ENCODE assay signal across 8 cellular contexts in the genomic region with DNA sequence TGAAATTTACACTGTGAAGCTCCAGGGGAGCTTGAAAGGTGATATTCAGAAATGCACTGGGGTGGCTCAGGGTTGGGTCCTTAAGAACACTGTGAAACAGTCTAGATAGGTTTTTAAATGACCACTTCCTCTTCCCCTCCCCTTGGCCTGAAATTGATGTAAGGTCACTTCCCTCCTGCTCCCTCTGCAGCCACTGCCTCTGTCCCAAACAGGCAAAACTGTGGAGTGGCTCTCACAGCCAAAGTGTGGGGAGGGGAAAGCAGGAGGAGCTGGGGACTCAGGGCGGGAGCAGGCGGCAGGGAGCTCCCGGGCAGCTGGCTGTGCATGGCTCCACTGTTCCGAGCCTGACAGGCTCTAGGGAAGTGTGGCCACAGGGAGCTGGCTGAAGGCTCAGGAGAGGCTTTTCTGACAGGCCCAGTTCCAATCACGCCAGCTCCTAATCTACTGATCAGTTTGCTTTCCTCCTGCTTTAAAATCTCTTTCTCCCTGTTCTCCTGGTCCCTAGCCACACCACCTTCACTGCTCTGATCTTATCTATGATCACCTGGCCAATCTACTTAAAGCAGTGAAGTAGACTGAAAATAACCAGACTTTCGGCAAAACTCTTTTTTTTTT. TPM values are rescaled to one million over a fixed set of nuclear protein-coding genes. Genes with fewer than 3 reads are reported as not detected.
DNase-seq lines count a peak whose midpoint lies in the region; ATAC-seq and TF ChIP-seq lines count a peak whose summit lies in the region.

No MANE protein-coding gene starts in this region.

- no peaks in the 10 kb centered on the region for H3K79me2 ChIP-seq in hepatocyte

- intact Hi-C loops in Right ventricle myocardium inferior (cut with DNase I) (loop anchor here (2.0 kb wide), 1 partner anchor 63 kb away; no protein-coding TSS in a partner anchor), cardiac septum (cut with DNase I) (loop anchor here (2.0 kb wide), 1 partner anchor 63 kb away; no protein-coding TSS in a partner anchor)

- ATAC-seq in Right ventricle myocardium inferior: peak; percentile 86

- peak overlapping the region in 2 of 3 donors; percentile 27 to 65 for H3K9ac ChIP-seq in skeletal muscle tissue (ENCODE audit: low read depth in 1 of 3, low read length in 3 of 3)

- H3K4me1 ChIP-seq in hepatocyte (ENCODE audit: insufficient read depth) (peaks cover 18% of the 10 kb centered on the region), skeletal muscle tissue (ENCODE audit: control insufficient read depth in 3 of 3, insufficient read depth in 3 of 3, low read length in 3 of 3) (peaks cover 20 to 24% (median 22%) of the 10 kb centered on the region in 3 donors)

- 37% methylated on average over 6 of the region's 6 CpGs for WGBS in hepatocyte (ENCODE audit: low lambda C conversion rate, missing lambda C conversion rate)

- H3K9me2 ChIP-seq in hepatocyte (replicated peaks; ENCODE audit: insufficient read depth): no peaks in the 10 kb centered on the region

- peak overlapping the region; percentile 56 for H3K27ac ChIP-seq in hepatocyte
- H3K27ac ChIP-seq in skeletal muscle tissue (ENCODE audit: low read depth, low read length): peak overlapping the region; percentile 51

- H3K4me3 ChIP-seq in hepatocyte (no peak overlapping the region), skeletal muscle tissue (ENCODE audit: low read length in 3 of 3) (no peak overlapping the region)

- H4K20me1 ChIP-seq in hepatocyte (ENCODE audit: insufficient read depth, poor library complexity, severe bottlenecking): no peaks in the 10 kb centered on the region

- TF ChIP-seq CTCF in hepatocyte (IDR thresholded peaks at IDR 0.05; ENCODE audit: poor library complexity): no peak

- H3K4me2 ChIP-seq in hepatocyte: peak overlapping the region; percentile 11

- no peak overlapping the region for H2AFZ ChIP-seq in hepatocyte

- peak; percentile 86 for DNase-seq in Right ventricle myocardium inferior (ENCODE audit: missing footprints)
- no peak for DNase-seq in cardiac septum (ENCODE audit: low spot score)
- DNase-seq in SKM-1 treated with dmso at 0.1 percent for 144 hours (lab: John Stamatoyannopoulos, UW; ENCODE audit: unreplicated experiment): peak; percentile 94
- DNase-seq in hepatocyte (ENCODE audit: low spot score): peak; percentile 46
- no peak for DNase-seq in stimulated activated CD8-positive, alpha-beta memory T cell treated with anti-CD3 and anti-CD28 coated beads, Interleukin-4, amount 100 ng/mL, for 48 hours
- no peak for DNase-seq in NCI-H748 treated with DMSO at 0.1 percent for 48 hours (lab: John Stamatoyannopoulos, UW)
- no peak for DNase-seq in activated CD4-positive, alpha-beta T cell treated with anti-CD3 and anti-CD28 coated beads for 48 hours

- H3K36me3 ChIP-seq in hepatocyte (replicated peaks; ENCODE audit: insufficient read depth, low read depth) (no peaks in the 10 kb centered on the region), skeletal muscle tissue (ENCODE audit: control insufficient read depth in 3 of 3, insufficient read depth in 3 of 3, low read length in 3 of 3) (no peaks in the 10 kb centered on the region)

- H3K9me3 ChIP-seq in hepatocyte (ENCODE audit: low read depth) (no peaks in the 10 kb centered on the region), skeletal muscle tissue (ENCODE audit: control insufficient read depth in 3 of 3, low read length in 3 of 3) (no peaks in the 10 kb centered on the region)

- H3K27me3 ChIP-seq in hepatocyte: no peaks in the 10 kb centered on the region
- no peaks in the 10 kb centered on the region for H3K27me3 ChIP-seq in skeletal muscle tissue (ENCODE audit: control insufficient read depth in 3 of 3, insufficient read depth in 3 of 3, low read length in 3 of 3)

RNA-seq across cellular contexts. Expression of a gene that starts 5.1 kb away (rescaled TPM):
- total RNA-seq in Right ventricle myocardium inferior (64.6 TPM), cardiac septum (71.7 TPM), hepatocyte (76.0 and 101 TPM in 2 replicates), skeletal muscle tissue (42.8 TPM)
- 47.6 and 50.9 TPM in 2 replicates for polyA plus RNA-seq in hepatocyte

RNA-seq across cellular contexts. Expression of a gene that starts 26.9 kb away (rescaled TPM):
- total RNA-seq in Right ventricle myocardium inferior: 69.0 TPM
- 86.6 TPM for total RNA-seq in cardiac septum
- total RNA-seq in hepatocyte: 15.0 and 15.2 TPM in 2 replicates
- polyA plus RNA-seq in hepatocyte: 18.3 and 18.8 TPM in 2 replicates
- 11.0 TPM for total RNA-seq in skeletal muscle tissue

RNA-seq across cellular contexts. Expression of a gene that starts 43.0 kb away (rescaled TPM):
- total RNA-seq in Right ventricle myocardium inferior (24.3 TPM), cardiac septum (44.6 TPM), hepatocyte (24.4 and 30.2 TPM in 2 replicates), skeletal muscle tissue (8.9 TPM)
- 62.9 and 64.6 TPM in 2 replicates for polyA plus RNA-seq in hepatocyte

Comparison
In these comparisons a context has a peak if more than half of its experiments do, and no peak if none do; other contexts are left out.
1. DNase-seq: peak in Right ventricle myocardium inferior (single experiment), SKM-1 treated with dmso at 0.1 percent for 144 hours (single experiment) and hepatocyte (single experiment); none in cardiac septum (single experiment), stimulated activated CD8-positive, alpha-beta memory T cell treated with anti-CD3 and anti-CD28 coated beads, Interleukin-4, amount 100 ng/mL, for 48 hours (single experiment), NCI-H748 treated with DMSO at 0.1 percent for 48 hours (single experiment) and activated CD4-positive, alpha-beta T cell treated with anti-CD3 and anti-CD28 coated beads for 48 hours (single experiment).